In genomic region chr2:11154460-11155325, GRCh38 we compare ENCODE assay signal across 1 cellular context.
TF ChIP-seq lines count a peak whose summit lies in the region.

No MANE protein-coding gene starts in this region.

TF ChIP-seq in K562, 482 proteins besides CTCF, POLR2A, EP300 and RAD21 (continued from another document and continues in another):
- TF ChIP-seq MGA (IDR thresholded peaks at IDR 0.05) (peak; percentile 66), CREB5 (CRISPR knock-in tag; IDR thresholded peaks at IDR 0.05) (no peak), SUPT5H (IDR thresholded peaks at IDR 0.05) (peak; percentile 39), ZBTB49 (CRISPR knock-in tag; IDR thresholded peaks at IDR 0.05; ENCODE audit: borderline replicate concordance) (no peak), NFE2 (IDR thresholded peaks at IDR 0.05; ENCODE audit: low read depth) (no peak), PBX2 (CRISPR knock-in tag; IDR thresholded peaks at IDR 0.05; ENCODE audit: low read depth) (no peak), PBX2 (tag; conservative IDR thresholded peaks at IDR 0.05; ENCODE audit: low read depth) (no peak), EP400 (IDR thresholded peaks at IDR 0.05) (peak; percentile 47), MLLT1 (IDR thresholded peaks at IDR 0.05) (no peak), L3MBTL2 (IDR thresholded peaks at IDR 0.05) (peak; percentile 77), PRMT5 (CRISPR knock-in tag; IDR thresholded peaks at IDR 0.05) (no peak), NFATC3 (IDR thresholded peaks at IDR 0.05) (no peak), ZNF12 (CRISPR knock-in tag; IDR thresholded peaks at IDR 0.05) (peak; percentile 35; the same call in 1 of the 2 replicates), NR2C1 (IDR thresholded peaks at IDR 0.05) (no peak), NR2C1 (tag; IDR thresholded peaks at IDR 0.05) (no peak), ID3 (CRISPR knock-in tag; IDR thresholded peaks at IDR 0.05) (no peak), ID3 (tag; IDR thresholded peaks at IDR 0.05) (0 out of 2 replicates have a peak, but pooled peaks have one; percentile 48), MTA2 (IDR thresholded peaks at IDR 0.05; ENCODE audit: low read depth) (no peak), VEZF1 (CRISPR knock-in tag; IDR thresholded peaks at IDR 0.05) (peak; percentile 90), PHF20 (IDR thresholded peaks at IDR 0.05; ENCODE audit: partially characterized antibody) (peak; percentile 69), XRCC4 (IDR thresholded peaks at IDR 0.05; ENCODE audit: extremely low read depth, insufficient read depth, insufficient read length) (no peak), KLF16 (IDR thresholded peaks at IDR 0.05) (no peak), IFI16 (CRISPR knock-in tag; IDR thresholded peaks at IDR 0.05) (no peak), ZZZ3 (IDR thresholded peaks at IDR 0.05) (no peak), ZNF224 (CRISPR knock-in tag; IDR thresholded peaks at IDR 0.05) (no peak), NFYB (IDR thresholded peaks at IDR 0.05; ENCODE audit: extremely low read depth, insufficient read length) (no peak), ZNF766 (CRISPR knock-in tag; conservative IDR thresholded peaks at IDR 0.05) (0 out of 2 replicates have a peak, but pooled peaks have one; percentile 36), NFRKB (IDR thresholded peaks at IDR 0.05; ENCODE audit: low read depth) (0 out of 2 replicates have a peak, but pooled peaks have one; percentile 37), ZNF274 (IDR thresholded peaks at IDR 0.05; ENCODE audit: borderline replicate concordance, low read depth, low read length) (no peak), KAT8 (IDR thresholded peaks at IDR 0.05; ENCODE audit: low read depth) (no peak), E2F1 (CRISPR knock-in tag; IDR thresholded peaks at IDR 0.05) (no peak), EGR1 (conservative IDR thresholded peaks at IDR 0.05) (no peak), POLR3A (IDR thresholded peaks at IDR 0.05; ENCODE audit: borderline replicate concordance, extremely low read depth, insufficient read depth, insufficient read length) (no peak), NR0B1 (IDR thresholded peaks at IDR 0.05; ENCODE audit: partially characterized antibody) (no peak)
